In the genomic region with DNA sequence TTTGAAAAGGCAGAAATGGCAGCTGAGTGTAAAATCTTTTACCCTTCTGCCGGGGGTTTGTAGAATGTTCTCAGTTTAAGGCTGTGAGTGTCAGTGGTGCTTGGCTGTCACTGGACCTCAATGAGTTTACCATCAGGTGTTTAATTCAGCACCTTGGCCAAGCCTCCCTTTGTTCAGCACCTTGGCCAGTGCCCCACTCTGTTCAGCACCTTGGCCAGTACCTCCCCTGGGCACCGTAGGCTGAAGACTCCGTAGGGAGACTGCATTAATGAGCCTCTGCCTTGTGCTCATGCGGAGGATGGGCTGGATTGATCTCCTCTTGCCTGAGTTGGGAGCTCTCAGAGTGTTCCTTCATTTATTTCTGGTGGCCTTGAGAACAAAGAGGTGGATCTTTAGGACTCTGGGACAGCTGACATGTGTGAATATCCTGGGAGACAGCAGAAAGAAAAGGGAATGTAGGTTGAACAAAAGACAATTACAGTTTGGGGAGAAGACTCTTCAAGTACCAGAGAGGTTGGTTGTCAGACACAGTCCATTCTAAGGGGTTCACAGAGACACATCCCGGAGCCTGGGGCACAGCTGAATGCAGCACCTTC, we compare ENCODE assay signal across 8 cellular contexts. TPM values are rescaled to one million over a fixed set of nuclear protein-coding genes. Genes with fewer than 3 reads are reported as not detected.
DNase-seq lines count a peak whose midpoint lies in the region; ATAC-seq and TF ChIP-seq lines count a peak whose summit lies in the region.

No MANE protein-coding gene starts in this region.

- POLR2A ChIA-PET in WTC11 (lab: Charles Lee): no interaction called here

- H3K36me3 Mint-ChIP-seq in WTC11 (no peaks in the 10 kb centered on the region), nephron progenitor cell (ENCODE audit: low read depth) (no peaks in the 10 kb centered on the region)

- H3K27me3 Mint-ChIP-seq in WTC11 (ENCODE audit: low read depth) (peaks cover 17% of the 10 kb centered on the region), nephron progenitor cell (ENCODE audit: low read depth, poor library complexity) (peaks cover 15% of the 10 kb centered on the region)

- CTCF ChIA-PET in WTC11 (lab: Charles Lee): no interaction called here

- no peaks in the 10 kb centered on the region for H3K4me1 Mint-ChIP-seq in WTC11
- H3K4me1 Mint-ChIP-seq in nephron progenitor cell: no peaks in the 10 kb centered on the region

- no peak overlapping the region for H3K4me3 Mint-ChIP-seq in WTC11
- H3K4me3 Mint-ChIP-seq in nephron progenitor cell: no peak overlapping the region

- H3K9me3 Mint-ChIP-seq in WTC11 (no peaks in the 10 kb centered on the region), nephron progenitor cell (no peaks in the 10 kb centered on the region)

- no peak overlapping the region for H3K27ac Mint-ChIP-seq in WTC11
- no peak overlapping the region for H3K27ac Mint-ChIP-seq in nephron progenitor cell

- peak; percentile 70 for DNase-seq in ACHN
- DNase-seq in WTC11 (ENCODE audit: low spot score): peak; percentile 89
- DNase-seq in effector CD4-positive, alpha-beta T cell: peak; percentile 9
- DNase-seq in nephron progenitor cell: peak; percentile 92
- DNase-seq in NCI-H146 (lab: John Stamatoyannopoulos, UW): no peak
- no peak for DNase-seq in NCI-H2029 treated with DMSO at 0.1 percent for 48 hours (lab: John Stamatoyannopoulos, UW)

- TF ChIP-seq CTCF in WTC11 (IDR thresholded peaks at IDR 0.05) (no peak), nephron progenitor cell (IDR thresholded peaks at IDR 0.05) (no peak)

- ATAC-seq in HG02885 (IDR thresholded peaks at IDR 0.05; ENCODE audit: poor library complexity, unreplicated experiment) (peak; percentile 44), WTC11 (peak; percentile 99), GM18502 (IDR thresholded peaks at IDR 0.05; ENCODE audit: poor library complexity, unreplicated experiment) (no peak)

- in situ Hi-C loops in ACHN (cut with HindIII; ENCODE audit: low pct_ligation_motif_present, low pct_unique_long_range_greater_than_20kb, low sequenced_read_pairs): no loop called here

TF ChIP-seq in WTC11, 78 proteins besides CTCF, POLR2A, EP300 and RAD21 (continues in another document):
- TF ChIP-seq ZNF416 (CRISPR knock-in tag; IDR thresholded peaks at IDR 0.05) (peak; percentile 71; the same call in 1 of the 2 replicates), NFE2L1 (CRISPR knock-in tag; IDR thresholded peaks at IDR 0.05) (peak; percentile 100), RELA (CRISPR knock-in tag; IDR thresholded peaks at IDR 0.05; ENCODE audit: borderline replicate concordance) (peak; percentile 99), ZNF671 (CRISPR knock-in tag; IDR thresholded peaks at IDR 0.05) (peak; percentile 93), CDX4 (CRISPR knock-in tag; IDR thresholded peaks at IDR 0.05; ENCODE audit: borderline replicate concordance) (no peak; the same call in 1 of the 2 replicates), NR3C1 (CRISPR knock-in tag; conservative IDR thresholded peaks at IDR 0.05; ENCODE audit: low read depth) (peak; percentile 99), NR1H2 (CRISPR knock-in tag; IDR thresholded peaks at IDR 0.05) (peak; percentile 99), ELF4 (CRISPR knock-in tag; IDR thresholded peaks at IDR 0.05; ENCODE audit: low read depth) (peak; percentile 99), STAT6 (CRISPR knock-in tag; conservative IDR thresholded peaks at IDR 0.05; ENCODE audit: low read depth) (peak; percentile 99), OVOL2 (CRISPR knock-in tag; IDR thresholded peaks at IDR 0.05; ENCODE audit: borderline replicate concordance) (no peak), FOXK1 (CRISPR knock-in tag; IDR thresholded peaks at IDR 0.05) (peak; percentile 100), ETV6 (CRISPR knock-in tag; IDR thresholded peaks at IDR 0.05) (peak; percentile 100), GRHL2 (CRISPR knock-in tag; IDR thresholded peaks at IDR 0.05; ENCODE audit: insufficient replicate concordance, severe bottlenecking) (no peak), ARID4B (CRISPR knock-in tag; IDR thresholded peaks at IDR 0.05; ENCODE audit: borderline replicate concordance) (peak; percentile 100), ZNF232 (CRISPR knock-in tag; IDR thresholded peaks at IDR 0.05) (peak; percentile 100)
- TF ChIP-seq, protein P1, sequence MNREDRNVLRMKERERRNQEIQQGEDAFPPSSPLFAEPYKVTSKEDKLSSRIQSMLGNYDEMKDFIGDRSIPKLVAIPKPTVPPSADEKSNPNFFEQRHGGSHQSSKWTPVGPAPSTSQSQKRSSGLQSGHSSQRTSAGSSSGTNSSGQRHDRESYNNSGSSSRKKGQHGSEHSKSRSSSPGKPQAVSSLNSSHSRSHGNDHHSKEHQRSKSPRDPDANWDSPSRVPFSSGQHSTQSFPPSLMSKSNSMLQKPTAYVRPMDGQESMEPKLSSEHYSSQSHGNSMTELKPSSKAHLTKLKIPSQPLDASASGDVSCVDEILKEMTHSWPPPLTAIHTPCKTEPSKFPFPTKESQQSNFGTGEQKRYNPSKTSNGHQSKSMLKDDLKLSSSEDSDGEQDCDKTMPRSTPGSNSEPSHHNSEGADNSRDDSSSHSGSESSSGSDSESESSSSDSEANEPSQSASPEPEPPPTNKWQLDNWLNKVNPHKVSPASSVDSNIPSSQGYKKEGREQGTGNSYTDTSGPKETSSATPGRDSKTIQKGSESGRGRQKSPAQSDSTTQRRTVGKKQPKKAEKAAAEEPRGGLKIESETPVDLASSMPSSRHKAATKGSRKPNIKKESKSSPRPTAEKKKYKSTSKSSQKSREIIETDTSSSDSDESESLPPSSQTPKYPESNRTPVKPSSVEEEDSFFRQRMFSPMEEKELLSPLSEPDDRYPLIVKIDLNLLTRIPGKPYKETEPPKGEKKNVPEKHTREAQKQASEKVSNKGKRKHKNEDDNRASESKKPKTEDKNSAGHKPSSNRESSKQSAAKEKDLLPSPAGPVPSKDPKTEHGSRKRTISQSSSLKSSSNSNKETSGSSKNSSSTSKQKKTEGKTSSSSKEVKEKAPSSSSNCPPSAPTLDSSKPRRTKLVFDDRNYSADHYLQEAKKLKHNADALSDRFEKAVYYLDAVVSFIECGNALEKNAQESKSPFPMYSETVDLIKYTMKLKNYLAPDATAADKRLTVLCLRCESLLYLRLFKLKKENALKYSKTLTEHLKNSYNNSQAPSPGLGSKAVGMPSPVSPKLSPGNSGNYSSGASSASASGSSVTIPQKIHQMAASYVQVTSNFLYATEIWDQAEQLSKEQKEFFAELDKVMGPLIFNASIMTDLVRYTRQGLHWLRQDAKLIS (CRISPR knock-in tag; IDR thresholded peaks at IDR 0.05; ENCODE audit: borderline replicate concordance): peak; percentile 100

RNA-seq across cellular contexts. Expression of gene FAM24A, which starts 1.6 kb away (rescaled TPM):
- not detected in 3 replicates for total RNA-seq in WTC11 (2021)

RNA-seq across cellular contexts. Expression of gene FAM24B, which starts 32.6 kb away (rescaled TPM):
- total RNA-seq in WTC11 (2021): 3.7 to 5.3 TPM (median 4.7 TPM) in 3 replicates

RNA-seq across cellular contexts. Expression of gene C10orf88, which starts 42.0 kb away (rescaled TPM):
- 6.4 to 7.7 TPM (median 6.5 TPM) in 3 replicates for total RNA-seq in WTC11 (2021)

Comparison
In these comparisons a context has a peak if more than half of its experiments do, and no peak if none do; other contexts are left out.
1. DNase-seq: peak in ACHN (single experiment), WTC11 (single experiment), effector CD4-positive, alpha-beta T cell (single experiment) and nephron progenitor cell (single experiment); none in NCI-H146 (single experiment) and NCI-H2029 treated with DMSO at 0.1 percent for 48 hours (single experiment).